ENCODE assay signal across 14 cellular contexts in genomic region chr15:94467034-94467433, GRCh38.
"Had no signal": no experiment of that assay in that cellular context is flagged by ENCODE, and none has a peak within 500 bp of the region (broad histone marks: within the 10 kb centered on the region; RNA-seq: fewer than 3 reads in every experiment).

No MANE protein-coding gene starts in this region.

- H3K4me3 Mint-ChIP-seq: activated T-cell treated with anti-CD3 and anti-CD28 coated beads, Interleukin-2, amount 50 U/mL, for 24 hours; naive B cell had no signal

- DNase-seq: activated CD4-positive, alpha-beta T cell treated with anti-CD3 and anti-CD28 coated beads, Interleukin-2, amount 50 U/mL, for 1 hour; activated effector memory CD4-positive, alpha-beta T cell treated with anti-CD3 and anti-CD28 coated beads, Interleukin-2, amount 50 U/mL, for 16 hours; activated T-cell treated with anti-CD3 and anti-CD28 coated beads, Interleukin-2, amount 50 U/mL, for 24 hours; brain microvascular endothelial cell; effector memory CD4-positive, alpha-beta T cell; midbrain; naive B cell; small intestine; tibial artery had no signal

- ATAC-seq: activated naive CD4-positive, alpha-beta T cell treated with anti-CD3 and anti-CD28 coated beads, Interleukin-2, amount 50 U/mL, for 72 hours; gastroesophageal sphincter had no signal

- H3K27me3 Mint-ChIP-seq: activated T-cell treated with anti-CD3 and anti-CD28 coated beads, Interleukin-2, amount 50 U/mL, for 24 hours; naive B cell had no signal

- H3K36me3 Mint-ChIP-seq: activated naive CD4-positive, alpha-beta T cell treated with anti-CD3 and anti-CD28 coated beads, Interleukin-2, amount 50 U/mL, for 72 hours had no signal

- H3K4me1 Mint-ChIP-seq: naive B cell had no signal

- H3K9me3 Mint-ChIP-seq: activated naive CD4-positive, alpha-beta T cell treated with anti-CD3 and anti-CD28 coated beads, Interleukin-2, amount 50 U/mL, for 72 hours; activated T-cell treated with anti-CD3 and anti-CD28 coated beads, Interleukin-2, amount 50 U/mL, for 24 hours; naive B cell had no signal

- H3K27me3 ChIP-seq: brain microvascular endothelial cell, gastroesophageal sphincter, right atrium auricular region, tibial artery, vagina had no signal

- H3K27ac Mint-ChIP-seq: activated naive CD4-positive, alpha-beta T cell treated with anti-CD3 and anti-CD28 coated beads, Interleukin-2, amount 50 U/mL, for 72 hours; activated T-cell treated with anti-CD3 and anti-CD28 coated beads, Interleukin-2, amount 50 U/mL, for 24 hours had no signal

- H3K36me3 ChIP-seq: brain microvascular endothelial cell, gastroesophageal sphincter, right atrium auricular region, tibial artery, vagina had no signal

- H3K4me3 ChIP-seq: gastroesophageal sphincter, lung, right atrium auricular region, tibial artery, vagina had no signal
